In the genomic region with DNA sequence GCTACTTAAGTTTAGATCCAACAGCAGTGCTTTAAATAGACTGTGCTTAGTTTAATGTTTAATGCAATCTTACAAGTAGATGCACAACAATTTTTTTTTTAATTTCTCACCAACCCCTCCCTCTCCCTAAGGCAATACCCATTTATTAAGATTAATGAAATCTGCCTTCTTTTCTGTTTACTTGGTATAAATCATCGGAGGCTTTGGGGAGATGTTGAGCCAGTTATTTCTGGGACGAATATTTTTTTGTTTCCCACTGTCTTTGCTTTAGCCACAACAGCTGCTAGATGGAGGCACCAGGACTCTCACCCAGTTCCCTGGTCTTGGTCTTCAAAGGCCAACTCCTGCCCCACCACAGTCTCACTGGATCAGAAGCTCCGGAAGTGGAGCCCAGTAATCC, we compare ENCODE assay signal across 9 cellular contexts.
DNase-seq lines count a peak whose midpoint lies in the region; ATAC-seq, FAIRE-seq and TF ChIP-seq lines count a peak whose summit lies in the region.
"Had no signal": no experiment of that assay in that cellular context is flagged by ENCODE, and none has a peak within 500 bp of the region (broad histone marks: within the 10 kb centered on the region; RNA-seq: fewer than 3 reads in every experiment).

No MANE protein-coding gene starts in this region.

- no peak overlapping the region for H3K9ac ChIP-seq in K562 (ENCODE audit: insufficient read depth in 1 of 2, low read depth in 2 of 2, low read length in 2 of 2)

- POLR2A ChIA-PET in K562 (lab: Yijun Ruan, JAX): interaction anchor here (0.5 kb wide), 1 partner anchor 43 kb away, joined by 3 read pairs; no protein-coding TSS in a partner anchor

- H3K36me3 Mint-ChIP-seq in activated naive CD4-positive, alpha-beta T cell treated with anti-CD3 and anti-CD28 coated beads, Interleukin-2, amount 10 ng/mL, durations not matched to agents 7 days and 5 days: peaks cover 63% of the 10 kb centered on the region

- no peak for TF ChIP-seq RAD21 in K562 (CRISPR knock-in tag; conservative IDR thresholded peaks at IDR 0.05 in 1 of 2, IDR thresholded peaks at IDR 0.05 in 1 of 2)

- no peak for DNase-seq in activated naive CD4-positive, alpha-beta T cell treated with anti-CD3 and anti-CD28 coated beads, Interleukin-2, amount 10 ng/mL, durations not matched to agents 7 days and 5 days
- no peak for DNase-seq in activated naive CD4-positive, alpha-beta T cell (lab: John Stamatoyannopoulos, UW)
- DNase-seq in K562 (ENCODE audit: extremely low read depth in 1 of 4, low spot score in 3 of 4) (no peak), lung (ENCODE audit: low spot score) (no peak), upper lobe of left lung (no peak), posterior cingulate gyrus (no peak), SW 1271 (lab: John Stamatoyannopoulos, UW) (no peak)

- H3K4me3 Mint-ChIP-seq in activated naive CD4-positive, alpha-beta T cell treated with anti-CD3 and anti-CD28 coated beads, Interleukin-2, amount 10 ng/mL, durations not matched to agents 7 days and 5 days: peak overlapping the region; percentile 80

- no peaks in the 10 kb centered on the region for H3K27me3 Mint-ChIP-seq in activated naive CD4-positive, alpha-beta T cell treated with anti-CD3 and anti-CD28 coated beads, Interleukin-2, amount 10 ng/mL, durations not matched to agents 7 days and 5 days

- H3K9me3 ChIP-seq in K562 (replicated peaks; ENCODE audit: control insufficient read depth, insufficient read depth, low read depth, low read length) (no peaks in the 10 kb centered on the region; the same call in 1 of the 2 replicates), lung (ENCODE audit: control insufficient read depth in 2 of 2, insufficient read depth in 1 of 2, low read length in 1 of 2) (no peaks in the 10 kb centered on the region), upper lobe of left lung (no peaks in the 10 kb centered on the region)

- no peaks in the 10 kb centered on the region for H3K9me1 ChIP-seq in K562 (ENCODE audit: control insufficient read depth, insufficient read depth, low read length)

- H2AFZ ChIP-seq in K562 (ENCODE audit: low read depth, low read length): peak overlapping the region; percentile 79

- H3K4me2 ChIP-seq in K562 (ENCODE audit: insufficient read depth, low read length): peak overlapping the region; percentile 79; the same call in 1 of the 2 replicates

- no peaks in the 10 kb centered on the region for H4K20me1 ChIP-seq in K562 (replicated peaks; ENCODE audit: control insufficient read depth, insufficient read depth, low read length)

- TF ChIP-seq EP300 in K562 (IDR thresholded peaks at IDR 0.05; ENCODE audit: low read length): no peak
- no peak for TF ChIP-seq EP300 in upper lobe of left lung (IDR thresholded peaks at IDR 0.05)

- H3K9me3 Mint-ChIP-seq in activated naive CD4-positive, alpha-beta T cell treated with anti-CD3 and anti-CD28 coated beads, Interleukin-2, amount 10 ng/mL, durations not matched to agents 7 days and 5 days: no peaks in the 10 kb centered on the region

- in situ Hi-C loops in K562 (cut with MboI): no loop called here

- H3K27me3 ChIP-seq in K562 (ENCODE audit: control insufficient read depth in 2 of 2, insufficient read depth in 2 of 2, low read length in 2 of 2): peaks cover 19 to 44% of the 10 kb centered on the region in 2 experiments
- H3K27me3 ChIP-seq in lung (ENCODE audit: control insufficient read depth, insufficient read depth): no peaks in the 10 kb centered on the region
- no peaks in the 10 kb centered on the region for H3K27me3 ChIP-seq in upper lobe of left lung

- 26% methylated on average over 3 of the region's 3 CpGs for WGBS in K562 (ENCODE audit: insufficient coverage, low coverage, missing lambda C conversion rate)
- 51 to 67% methylated on average over 3 of the region's 3 CpGs for WGBS in lung, 2 donors
- 43 to 57% methylated on average over 3 of the region's 3 CpGs for WGBS in upper lobe of left lung, 2 donors

- peak overlapping the region; percentile 94 for H3K27ac Mint-ChIP-seq in activated naive CD4-positive, alpha-beta T cell treated with anti-CD3 and anti-CD28 coated beads, Interleukin-2, amount 10 ng/mL, durations not matched to agents 7 days and 5 days

- intact Hi-C loops in K562 (cut with micrococcal nuclease): no loop called here
- intact Hi-C loops in posterior cingulate gyrus (cut with DNase I): no loop called here

- H3K36me3 ChIP-seq in K562 (ENCODE audit: control insufficient read depth, insufficient read depth, low read length): no peaks in the 10 kb centered on the region
- peaks cover 0 to 3% of the 10 kb centered on the region in 2 donors for H3K36me3 ChIP-seq in lung (ENCODE audit: control insufficient read depth in 2 of 2, insufficient read depth in 2 of 2, low read length in 2 of 2)
- H3K36me3 ChIP-seq in upper lobe of left lung: no peaks in the 10 kb centered on the region

- FAIRE-seq in K562 (lab: Jason Lieb, UNC): no peak

- TF ChIP-seq CTCF in K562 (IDR thresholded peaks at IDR 0.05 in 2 of 3, conservative IDR thresholded peaks at IDR 0.05 in 1 of 3; ENCODE audit: insufficient read depth in 2 of 3, low read depth in 1 of 3, low read length in 3 of 3) (no peak), lung (IDR thresholded peaks at IDR 0.05; ENCODE audit: control extremely low read depth, extremely low read depth) (no peak), upper lobe of left lung (IDR thresholded peaks at IDR 0.05) (no peak)

- ATAC-seq in K562 (no peak), lung (ENCODE audit: insufficient read depth, low FRiP score) (no peak), upper lobe of left lung (ENCODE audit: low FRiP score in 2 of 2) (peak in 1 of 2 donors; percentile 20), HG02885 (IDR thresholded peaks at IDR 0.05; ENCODE audit: poor library complexity, unreplicated experiment) (no peak)

- BruUV-seq in K562 (replicated peaks; lab: Mats Ljungman, UMichigan): no TSS peak

- H3K4me1 ChIP-seq in K562 (replicated peaks in 1 of 2; ENCODE audit: control insufficient read depth in 2 of 2, insufficient read depth in 2 of 2, low read length in 2 of 2) (peaks cover 10 to 11% of the 10 kb centered on the region in 2 experiments; a peak in 4 of 5 replicates), lung (ENCODE audit: control insufficient read depth in 2 of 2, insufficient read depth in 2 of 2, low read length in 2 of 2) (peaks cover 8 to 17% of the 10 kb centered on the region in 2 donors), upper lobe of left lung (peaks cover 28 to 47% (median 39%) of the 10 kb centered on the region in 4 donors)

- CTCF ChIA-PET in activated naive CD4-positive, alpha-beta T cell treated with anti-CD3 and anti-CD28 coated beads, Interleukin-2, amount 10 ng/mL, durations not matched to agents 7 days and 5 days (lab: Charles Lee): interaction anchor here (1.4 kb wide), 2 partner anchors 113 to 173 kb away, joined by 3 to 4 read pairs; no protein-coding TSS in a partner anchor
- CTCF ChIA-PET in K562 (lab: Yijun Ruan, JAX; ENCODE audit: low intra/inter-chr PET ratio): no interaction called here

- TF ChIP-seq POLR2A in K562 (conservative IDR thresholded peaks at IDR 0.05) (no peak), upper lobe of left lung (IDR thresholded peaks at IDR 0.05) (no peak)

- H3K4me1 Mint-ChIP-seq in activated naive CD4-positive, alpha-beta T cell treated with anti-CD3 and anti-CD28 coated beads, Interleukin-2, amount 10 ng/mL, durations not matched to agents 7 days and 5 days: peaks cover 40% of the 10 kb centered on the region

- H3K4me3 ChIP-seq in K562 (no peak overlapping the region), lung (no peak overlapping the region), upper lobe of left lung (peak overlapping the region in 3 of 4 donors; percentile 42 to 57 (median 47))

- H3K27ac ChIP-seq in K562 (ENCODE audit: extremely low read depth, low read depth, low read length) (no peak overlapping the region), lung (ENCODE audit: low read depth in 1 of 2, low read length in 1 of 2) (peak overlapping the region; percentile 55 to 96), upper lobe of left lung (peak overlapping the region; percentile 80 to 91 (median 87))
- H3K27ac ChIP-seq: C4-2B had no signal

- no peaks in the 10 kb centered on the region for H3K79me2 ChIP-seq in K562 (ENCODE audit: control insufficient read depth, insufficient read depth, low read length)

TF ChIP-seq in K562, 482 proteins besides CTCF, POLR2A, EP300 and RAD21 (continues in another document):
- TF ChIP-seq HMG20B (CRISPR knock-in tag; IDR thresholded peaks at IDR 0.05): no peak
- TF ChIP-seq, protein P1, sequence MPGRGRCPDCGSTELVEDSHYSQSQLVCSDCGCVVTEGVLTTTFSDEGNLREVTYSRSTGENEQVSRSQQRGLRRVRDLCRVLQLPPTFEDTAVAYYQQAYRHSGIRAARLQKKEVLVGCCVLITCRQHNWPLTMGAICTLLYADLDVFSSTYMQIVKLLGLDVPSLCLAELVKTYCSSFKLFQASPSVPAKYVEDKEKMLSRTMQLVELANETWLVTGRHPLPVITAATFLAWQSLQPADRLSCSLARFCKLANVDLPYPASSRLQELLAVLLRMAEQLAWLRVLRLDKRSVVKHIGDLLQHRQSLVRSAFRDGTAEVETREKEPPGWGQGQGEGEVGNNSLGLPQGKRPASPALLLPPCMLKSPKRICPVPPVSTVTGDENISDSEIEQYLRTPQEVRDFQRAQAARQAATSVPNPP (IDR thresholded peaks at IDR 0.05; ENCODE audit: borderline replicate concordance, insufficient read depth, insufficient read length): no peak
- no peak for TF ChIP-seq ZSCAN29 (IDR thresholded peaks at IDR 0.05)
- no peak for TF ChIP-seq TGIF2 (CRISPR knock-in tag; IDR thresholded peaks at IDR 0.05)
- no peak for TF ChIP-seq MTA2 (IDR thresholded peaks at IDR 0.05; ENCODE audit: low read depth)
- TF ChIP-seq CAMTA2 (CRISPR knock-in tag; conservative IDR thresholded peaks at IDR 0.05): no peak
- no peak for TF ChIP-seq SIN3A (IDR thresholded peaks at IDR 0.05; ENCODE audit: borderline replicate concordance in 2 of 2, control insufficient read depth in 1 of 2, low read depth in 2 of 2, low read length in 2 of 2)
- TF ChIP-seq, protein P2, sequence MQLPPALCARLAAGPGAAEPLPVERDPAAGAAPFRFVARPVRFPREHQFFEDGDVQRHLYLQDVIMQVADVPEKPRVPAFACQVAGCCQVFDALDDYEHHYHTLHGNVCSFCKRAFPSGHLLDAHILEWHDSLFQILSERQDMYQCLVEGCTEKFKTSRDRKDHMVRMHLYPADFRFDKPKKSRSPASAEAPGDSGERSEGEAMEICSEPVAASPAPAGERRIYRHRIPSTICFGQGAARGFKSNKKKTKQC (CRISPR knock-in tag; IDR thresholded peaks at IDR 0.05): no peak

Comparison
In these comparisons a context has a peak if more than half of its experiments do, and no peak if none do; other contexts are left out.
1. H3K4me3 ChIP-seq: peak in upper lobe of left lung (3 of 4); none in K562 (single experiment) and lung (single experiment).